In genomic region chr1:235864965-235865525, GRCh38 we compare ENCODE assay signal across 9 cellular contexts. TPM values are rescaled to one million over a fixed set of nuclear protein-coding genes. Genes with fewer than 3 reads are reported as not detected.
DNase-seq lines count a peak whose midpoint lies in the region; ATAC-seq and TF ChIP-seq lines count a peak whose summit lies in the region.
"Had no signal": no experiment of that assay in that cellular context is flagged by ENCODE, and none has a peak within 500 bp of the region (broad histone marks: within the 10 kb centered on the region; RNA-seq: fewer than 3 reads in every experiment).

No MANE protein-coding gene starts in this region.

- DNase-seq in activated naive CD4-positive, alpha-beta T cell treated with anti-CD3 and anti-CD28 coated beads, Interleukin-2, amount 10 ng/mL, durations not matched to agents 7 days and 5 days, result no peak
- no peak for DNase-seq in activated naive CD4-positive, alpha-beta T cell treated with Interleukin-2 at 50 U/mL for 16 hours
- DNase-seq in activated naive CD8-positive, alpha-beta T cell treated with anti-CD3 and anti-CD28 coated beads, Interleukin-2, amount 50 U/mL, for 24 hours, result no peak
- DNase-seq in mesothelial cell of epicardium (ENCODE audit: low spot score in 2 of 2, unreplicated experiment in 2 of 2), result no peak
- no peak for DNase-seq in upper lobe of right lung
- no peak for DNase-seq in NCI-H446 treated with DMSO at 0.1 percent for 48 hours (lab: John Stamatoyannopoulos, UW)
- DNase-seq in cerebellum (ENCODE audit: low spot score), result no peak
- DNase-seq: GDM1 had no signal

- no peaks in the 10 kb centered on the region for H3K36me3 ChIP-seq in upper lobe of right lung

- no peaks in the 10 kb centered on the region for H3K27me3 ChIP-seq in upper lobe of right lung

- H3K4me1 ChIP-seq in upper lobe of right lung, result peaks cover 38% of the 10 kb centered on the region

- H3K4me3 Mint-ChIP-seq in activated naive CD4-positive, alpha-beta T cell treated with anti-CD3 and anti-CD28 coated beads, Interleukin-2, amount 10 ng/mL, durations not matched to agents 7 days and 5 days, result peak overlapping the region; percentile 70
- H3K4me3 Mint-ChIP-seq in activated naive CD8-positive, alpha-beta T cell treated with anti-CD3 and anti-CD28 coated beads, Interleukin-2, amount 50 U/mL, for 24 hours, result peak overlapping the region; percentile 98
- H3K4me3 Mint-ChIP-seq in mesothelial cell of epicardium, result peak overlapping the region; percentile 5

- no peaks in the 10 kb centered on the region for H3K9me3 Mint-ChIP-seq in activated naive CD4-positive, alpha-beta T cell treated with anti-CD3 and anti-CD28 coated beads, Interleukin-2, amount 10 ng/mL, durations not matched to agents 7 days and 5 days
- no peaks in the 10 kb centered on the region for H3K9me3 Mint-ChIP-seq in activated naive CD8-positive, alpha-beta T cell treated with anti-CD3 and anti-CD28 coated beads, Interleukin-2, amount 50 U/mL, for 24 hours
- no peaks in the 10 kb centered on the region for H3K9me3 Mint-ChIP-seq in mesothelial cell of epicardium

- peak overlapping the region; percentile 75 for H3K27ac Mint-ChIP-seq in activated naive CD4-positive, alpha-beta T cell treated with anti-CD3 and anti-CD28 coated beads, Interleukin-2, amount 10 ng/mL, durations not matched to agents 7 days and 5 days
- H3K27ac Mint-ChIP-seq in activated naive CD8-positive, alpha-beta T cell treated with anti-CD3 and anti-CD28 coated beads, Interleukin-2, amount 50 U/mL, for 24 hours, result peak overlapping the region; percentile 98
- no peak overlapping the region for H3K27ac Mint-ChIP-seq in mesothelial cell of epicardium

- peak overlapping the region; percentile 98 for H3K4me3 ChIP-seq in upper lobe of right lung

- peaks cover 4% of the 10 kb centered on the region for H3K36me3 Mint-ChIP-seq in activated naive CD4-positive, alpha-beta T cell treated with anti-CD3 and anti-CD28 coated beads, Interleukin-2, amount 10 ng/mL, durations not matched to agents 7 days and 5 days
- peaks cover 46% of the 10 kb centered on the region for H3K36me3 Mint-ChIP-seq in activated naive CD8-positive, alpha-beta T cell treated with anti-CD3 and anti-CD28 coated beads, Interleukin-2, amount 50 U/mL, for 24 hours (ENCODE audit: low read depth)
- H3K36me3 Mint-ChIP-seq in mesothelial cell of epicardium, result no peaks in the 10 kb centered on the region

- H3K4me1 Mint-ChIP-seq in activated naive CD4-positive, alpha-beta T cell treated with anti-CD3 and anti-CD28 coated beads, Interleukin-2, amount 10 ng/mL, durations not matched to agents 7 days and 5 days, result peaks cover 47% of the 10 kb centered on the region
- H3K4me1 Mint-ChIP-seq in activated naive CD8-positive, alpha-beta T cell treated with anti-CD3 and anti-CD28 coated beads, Interleukin-2, amount 50 U/mL, for 24 hours, result peaks cover 61% of the 10 kb centered on the region
- H3K4me1 Mint-ChIP-seq in mesothelial cell of epicardium, result peaks cover 16% of the 10 kb centered on the region

- peak overlapping the region; percentile 99 for H3K27ac ChIP-seq in upper lobe of right lung

- CTCF ChIA-PET in activated naive CD4-positive, alpha-beta T cell treated with anti-CD3 and anti-CD28 coated beads, Interleukin-2, amount 10 ng/mL, durations not matched to agents 7 days and 5 days (lab: Charles Lee), result interaction anchor here (0.8 to 4.9 kb wide), 20 partner anchors 8 to 106 kb away, joined by 3 to 65 read pairs (median 4); no protein-coding TSS in a partner anchor

- no peaks in the 10 kb centered on the region for H3K9me3 ChIP-seq in upper lobe of right lung

- intact Hi-C loops in upper lobe of right lung (cut with DNase I), result no loop called here

- ATAC-seq in activated naive CD8-positive, alpha-beta T cell treated with anti-CD3 and anti-CD28 coated beads, Interleukin-2, amount 50 U/mL, for 24 hours, result peak; percentile 10
- ATAC-seq in upper lobe of right lung, result no peak
- ATAC-seq in HG03039 (IDR thresholded peaks at IDR 0.05; ENCODE audit: unreplicated experiment), result no peak

- H3K27me3 Mint-ChIP-seq in activated naive CD4-positive, alpha-beta T cell treated with anti-CD3 and anti-CD28 coated beads, Interleukin-2, amount 10 ng/mL, durations not matched to agents 7 days and 5 days, result no peaks in the 10 kb centered on the region
- H3K27me3 Mint-ChIP-seq in activated naive CD8-positive, alpha-beta T cell treated with anti-CD3 and anti-CD28 coated beads, Interleukin-2, amount 50 U/mL, for 24 hours, result no peaks in the 10 kb centered on the region
- peaks cover 15% of the 10 kb centered on the region for H3K27me3 Mint-ChIP-seq in mesothelial cell of epicardium (ENCODE audit: low read depth)

- TF ChIP-seq CTCF in mesothelial cell of epicardium (IDR thresholded peaks at IDR 0.05; ENCODE audit: unreplicated experiment) (no peak), upper lobe of right lung (IDR thresholded peaks at IDR 0.05) (no peak)

RNA-seq across cellular contexts. Expression of gene LYST, which starts 1.7 kb away (rescaled TPM):
- total RNA-seq in mesothelial cell of epicardium (6.6 to 8.0 TPM (median 7.2 TPM) in 3 replicates), upper lobe of right lung (78.4 TPM), cerebellum (82.8 TPM)

Comparison
In these comparisons a context has a peak if more than half of its experiments do, and no peak if none do; other contexts are left out.
1. H3K4me3 Mint-ChIP-seq: peak in every context shown above with its lines; median percentile 98 in activated naive CD8-positive, alpha-beta T cell treated with anti-CD3 and anti-CD28 coated beads, Interleukin-2, amount 50 U/mL, for 24 hours; 70 in activated naive CD4-positive, alpha-beta T cell treated with anti-CD3 and anti-CD28 coated beads, Interleukin-2, amount 10 ng/mL, durations not matched to agents 7 days and 5 days; 5 in mesothelial cell of epicardium.